Comparison of ENCODE assay signal across 8 cellular contexts in the genomic region with DNA sequence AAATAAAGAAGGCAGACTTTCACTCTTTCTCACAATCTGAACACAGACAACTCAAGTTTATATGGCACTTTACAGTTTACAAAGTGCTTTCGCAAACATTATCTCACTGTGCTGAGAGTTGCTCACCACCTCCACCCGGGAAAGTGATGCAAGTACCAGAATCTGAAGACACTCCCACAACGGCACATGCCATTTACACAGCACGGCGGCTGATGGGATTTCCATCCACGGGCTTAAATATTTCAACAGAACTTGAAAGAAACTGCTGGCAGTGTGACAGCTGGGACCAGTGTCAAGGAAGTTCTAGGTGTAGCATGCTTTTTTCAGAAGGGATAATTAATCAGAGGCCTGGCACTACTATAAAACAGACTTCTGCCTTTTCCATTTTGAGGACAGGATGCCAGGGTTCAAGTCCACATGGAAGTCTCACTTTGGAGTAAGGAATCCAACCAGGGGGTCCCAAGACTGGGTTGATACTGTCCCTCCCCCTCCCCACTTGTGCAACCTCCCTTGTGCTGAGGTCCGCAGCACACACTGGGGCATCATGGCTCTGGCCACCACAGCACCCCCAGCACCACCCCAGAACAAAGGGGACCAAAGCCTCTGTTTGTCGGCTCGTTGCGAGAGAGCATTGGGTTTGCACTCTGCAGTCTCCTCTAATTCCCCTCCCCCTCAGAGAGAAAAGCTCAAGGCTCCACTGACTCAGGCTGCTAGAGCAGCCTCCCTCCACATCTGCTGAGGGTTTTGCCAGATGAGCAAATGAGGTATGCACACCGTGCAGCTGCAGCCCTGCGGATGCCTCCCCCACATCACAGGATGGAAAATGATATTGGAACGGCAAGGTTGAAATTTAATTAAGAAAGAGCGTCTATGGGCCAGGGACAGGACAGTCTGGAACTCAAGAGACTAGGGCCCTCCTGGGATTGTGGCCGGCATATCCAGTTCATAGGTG.
DNase-seq lines count a peak whose midpoint lies in the region; ATAC-seq and TF ChIP-seq lines count a peak whose summit lies in the region.

No MANE protein-coding gene starts in this region.

- no peaks in the 10 kb centered on the region for H3K9me3 Mint-ChIP-seq in activated CD8-positive, alpha-beta T cell treated with anti-CD3 and anti-CD28 coated beads, Interleukin-2, amount 10 ng/mL, durations not matched to agents 7 days and 5 days (ENCODE audit: insufficient read depth)

- no peaks in the 10 kb centered on the region for H3K36me3 Mint-ChIP-seq in activated CD8-positive, alpha-beta T cell treated with anti-CD3 and anti-CD28 coated beads, Interleukin-2, amount 10 ng/mL, durations not matched to agents 7 days and 5 days (ENCODE audit: low read depth)

- peaks cover 43% of the 10 kb centered on the region for H3K4me1 Mint-ChIP-seq in activated CD8-positive, alpha-beta T cell treated with anti-CD3 and anti-CD28 coated beads, Interleukin-2, amount 10 ng/mL, durations not matched to agents 7 days and 5 days (ENCODE audit: low read depth)

- no peak for TF ChIP-seq POLR2A in stomach (IDR thresholded peaks at IDR 0.05)

- no peak for TF ChIP-seq EP300 in stomach (IDR thresholded peaks at IDR 0.05)

- H3K4me3 ChIP-seq in stomach, result no peak overlapping the region

- POLR2A ChIA-PET in activated CD8-positive, alpha-beta T cell treated with anti-CD3 and anti-CD28 coated beads, Interleukin-2, amount 10 ng/mL, durations not matched to agents 7 days and 5 days (lab: Charles Lee), result no interaction called here

- no peak for TF ChIP-seq CTCF in stomach (IDR thresholded peaks at IDR 0.05)

- H3K36me3 ChIP-seq in stomach, result peaks cover 0 to 18% (median 9%) of the 10 kb centered on the region in 4 donors

- 45 to 53% (median 51%) methylated on average over 12 to 15 of the region's 15 CpGs for WGBS in stomach, 5 donors

- intact Hi-C loops in stomach (cut with DNase I; ENCODE audit: low total_unique reads), result no loop called here

- ATAC-seq in activated CD8-positive, alpha-beta T cell treated with anti-CD3 and anti-CD28 coated beads, Interleukin-2, amount 10 ng/mL, durations not matched to agents 7 days and 5 days, result no peak

- H3K27ac Mint-ChIP-seq in activated CD8-positive, alpha-beta T cell treated with anti-CD3 and anti-CD28 coated beads, Interleukin-2, amount 10 ng/mL, durations not matched to agents 7 days and 5 days, result peak overlapping the region; percentile 69

- DNase-seq in NCI-H82 (lab: John Stamatoyannopoulos, UW) (peak; percentile 11), NCI-H82 treated with DMSO at 0.1 percent for 48 hours (lab: John Stamatoyannopoulos, UW; ENCODE audit: unreplicated experiment) (no peak), iPS-NIHi11 (ENCODE audit: low spot score) (peak; percentile 23), stomach (peak; percentile 75), NCI-H1436 (lab: John Stamatoyannopoulos, UW) (no peak), NCI-H1092 (lab: John Stamatoyannopoulos, UW) (no peak), NCI-H1417 (lab: John Stamatoyannopoulos, UW) (no peak)
- DNase-seq in activated CD8-positive, alpha-beta T cell treated with anti-CD3 and anti-CD28 coated beads, Interleukin-2, amount 10 ng/mL, durations not matched to agents 7 days and 5 days, result no peak

- peaks cover 7% of the 10 kb centered on the region for H3K27me3 Mint-ChIP-seq in activated CD8-positive, alpha-beta T cell treated with anti-CD3 and anti-CD28 coated beads, Interleukin-2, amount 10 ng/mL, durations not matched to agents 7 days and 5 days (ENCODE audit: low read depth)

- CTCF ChIA-PET in activated CD8-positive, alpha-beta T cell treated with anti-CD3 and anti-CD28 coated beads, Interleukin-2, amount 10 ng/mL, durations not matched to agents 7 days and 5 days (lab: Charles Lee), result interaction anchor here (1.6 kb wide), 1 partner anchor 17 kb away, joined by 3 read pairs; no protein-coding TSS in a partner anchor

- H3K27ac ChIP-seq in stomach, result peak overlapping the region in 4 of 5 donors; percentile 11 to 83 (median 63)

- H3K4me1 ChIP-seq in stomach, result peaks cover 21 to 62% (median 32%) of the 10 kb centered on the region in 4 donors

- no peaks in the 10 kb centered on the region for H3K9me3 ChIP-seq in stomach

- no peaks in the 10 kb centered on the region for H3K27me3 ChIP-seq in stomach

- H3K4me3 Mint-ChIP-seq in activated CD8-positive, alpha-beta T cell treated with anti-CD3 and anti-CD28 coated beads, Interleukin-2, amount 10 ng/mL, durations not matched to agents 7 days and 5 days, result peak overlapping the region; percentile 6

Comparison
In these comparisons a context has a peak if more than half of its experiments do, and no peak if none do; other contexts are left out.
1. DNase-seq: peak in NCI-H82 (single experiment), iPS-NIHi11 (single experiment) and stomach (single experiment); none in NCI-H82 treated with DMSO at 0.1 percent for 48 hours (single experiment), activated CD8-positive, alpha-beta T cell treated with anti-CD3 and anti-CD28 coated beads, Interleukin-2, amount 10 ng/mL, durations not matched to agents 7 days and 5 days (single experiment), NCI-H1436 (single experiment), NCI-H1092 (single experiment) and NCI-H1417 (0 of 3).